ENCODE assay signal across 1 cellular context in the genomic region with DNA sequence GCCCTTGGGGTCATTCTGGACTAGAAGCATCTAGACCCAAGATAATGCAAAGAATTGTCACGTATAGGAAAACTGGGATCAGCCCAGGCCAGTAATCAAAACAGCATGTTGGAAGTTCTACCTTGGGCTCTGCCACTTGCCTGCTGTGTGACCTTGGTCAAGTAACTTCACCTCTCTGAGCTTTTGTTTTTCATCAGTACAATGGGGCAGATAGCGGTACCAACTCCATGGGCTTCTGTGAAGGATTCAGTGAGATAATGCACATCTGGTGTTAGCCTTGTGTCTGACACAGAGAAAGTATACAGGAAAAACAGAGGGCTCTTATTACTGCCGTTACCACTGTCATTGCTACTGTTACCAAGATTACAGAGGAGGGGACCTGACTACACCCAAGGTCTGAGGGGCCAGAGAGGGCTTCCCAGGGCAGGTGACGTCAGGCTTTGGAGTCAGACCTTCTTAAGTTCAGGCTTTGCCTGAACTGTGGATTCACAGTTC.
A peak's percentile ranks its signal among the peaks of the same experiment; 100 is the strongest.
TF ChIP-seq lines count a peak whose summit lies in the region.

No MANE protein-coding gene starts in this region.

TF ChIP-seq in K562, 482 proteins besides CTCF, POLR2A, EP300 and RAD21 (continued from another document):
- TF ChIP-seq, protein P1, sequence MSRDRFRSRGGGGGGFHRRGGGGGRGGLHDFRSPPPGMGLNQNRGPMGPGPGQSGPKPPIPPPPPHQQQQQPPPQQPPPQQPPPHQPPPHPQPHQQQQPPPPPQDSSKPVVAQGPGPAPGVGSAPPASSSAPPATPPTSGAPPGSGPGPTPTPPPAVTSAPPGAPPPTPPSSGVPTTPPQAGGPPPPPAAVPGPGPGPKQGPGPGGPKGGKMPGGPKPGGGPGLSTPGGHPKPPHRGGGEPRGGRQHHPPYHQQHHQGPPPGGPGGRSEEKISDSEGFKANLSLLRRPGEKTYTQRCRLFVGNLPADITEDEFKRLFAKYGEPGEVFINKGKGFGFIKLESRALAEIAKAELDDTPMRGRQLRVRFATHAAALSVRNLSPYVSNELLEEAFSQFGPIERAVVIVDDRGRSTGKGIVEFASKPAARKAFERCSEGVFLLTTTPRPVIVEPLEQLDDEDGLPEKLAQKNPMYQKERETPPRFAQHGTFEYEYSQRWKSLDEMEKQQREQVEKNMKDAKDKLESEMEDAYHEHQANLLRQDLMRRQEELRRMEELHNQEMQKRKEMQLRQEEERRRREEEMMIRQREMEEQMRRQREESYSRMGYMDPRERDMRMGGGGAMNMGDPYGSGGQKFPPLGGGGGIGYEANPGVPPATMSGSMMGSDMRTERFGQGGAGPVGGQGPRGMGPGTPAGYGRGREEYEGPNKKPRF (IDR thresholded peaks at IDR 0.05; ENCODE audit: low read depth, low read length) = no peak
- TF ChIP-seq ZNF717 (CRISPR knock-in tag; IDR thresholded peaks at IDR 0.05) (no peak), SMARCA4 (IDR thresholded peaks at IDR 0.05) (no peak), CREB1 (IDR thresholded peaks at IDR 0.05) (0 out of 2 replicates have a peak, but pooled peaks have one; percentile 21), CREB1 (CRISPR knock-in tag; IDR thresholded peaks at IDR 0.05) (0 out of 2 replicates have a peak, but pooled peaks have one; percentile 13), PRMT5 (CRISPR knock-in tag; IDR thresholded peaks at IDR 0.05) (no peak), SMARCA5 (IDR thresholded peaks at IDR 0.05) (peak; percentile 95), ARNT (IDR thresholded peaks at IDR 0.05) (0 out of 4 replicates have a peak, but pooled peaks of 1 of the 2 experiments have one; percentile 48), ATF1 (CRISPR knock-in tag; IDR thresholded peaks at IDR 0.05) (no peak), ATF1 (tag; IDR thresholded peaks at IDR 0.05) (0 out of 2 replicates have a peak, but pooled peaks have one; percentile 57), ZBTB7A (IDR thresholded peaks at IDR 0.05; ENCODE audit: borderline replicate concordance, control insufficient read depth, low read depth, low read length) (peak; percentile 73; the same call in 1 of the 2 replicates), ZNF12 (CRISPR knock-in tag; IDR thresholded peaks at IDR 0.05) (no peak), ZNF146 (CRISPR knock-in tag; IDR thresholded peaks at IDR 0.05; ENCODE audit: unreplicated experiment) (no peak), ARID2 (IDR thresholded peaks at IDR 0.05) (no peak), BCOR (IDR thresholded peaks at IDR 0.05) (peak; percentile 99), SAP30 (IDR thresholded peaks at IDR 0.05; ENCODE audit: borderline replicate concordance, insufficient read depth, low read depth, low read length, poor library complexity, severe bottlenecking) (no peak)
